Comparison of ENCODE assay signal across 2 cellular contexts in genomic region chrX:19270727-19271126, GRCh38.
TF ChIP-seq lines count a peak whose summit lies in the region.

No MANE protein-coding gene starts in this region.

TF ChIP-seq in HepG2, 621 proteins besides CTCF, POLR2A, EP300 and RAD21 (continued from another document):
- TF ChIP-seq TFAP4 (IDR thresholded peaks at IDR 0.05; ENCODE audit: borderline replicate concordance, low read depth) = no peak
- TF ChIP-seq IRF2 (CRISPR knock-in tag; IDR thresholded peaks at IDR 0.05) = no peak
- no peak for TF ChIP-seq ZNF564 (CRISPR knock-in tag; IDR thresholded peaks at IDR 0.05)
- no peak for TF ChIP-seq AHDC1 (CRISPR knock-in tag; IDR thresholded peaks at IDR 0.05; ENCODE audit: borderline replicate concordance)
- no peak for TF ChIP-seq TRIM22 (IDR thresholded peaks at IDR 0.05)
- TF ChIP-seq RARA (CRISPR knock-in tag; IDR thresholded peaks at IDR 0.05) = no peak
- peak; percentile 45 to 72 for TF ChIP-seq MAFK (conservative IDR thresholded peaks at IDR 0.05 in 1 of 2, IDR thresholded peaks at IDR 0.05 in 1 of 2; ENCODE audit: low read length in 2 of 2)
- peak; percentile 62; the same call in 1 of the 2 replicates for TF ChIP-seq MAFF (IDR thresholded peaks at IDR 0.05; ENCODE audit: low read depth, low read length)
- no peak for TF ChIP-seq ZNF782 (CRISPR knock-in tag; IDR thresholded peaks at IDR 0.05; ENCODE audit: borderline replicate concordance)
- no peak for TF ChIP-seq TEAD2 (CRISPR knock-in tag; IDR thresholded peaks at IDR 0.05)

TF ChIP-seq in K562, 482 proteins besides CTCF, POLR2A, EP300 and RAD21 (continued from another document):
- TF ChIP-seq SETDB1 (IDR thresholded peaks at IDR 0.05; ENCODE audit: low read length) = no peak
- peak; percentile 56 for TF ChIP-seq ZNF316 (IDR thresholded peaks at IDR 0.05)
- TF ChIP-seq NCOA2 (IDR thresholded peaks at IDR 0.05; ENCODE audit: partially characterized antibody in 2 of 2) = no peak
- no peak for TF ChIP-seq FOXJ2 (tag; IDR thresholded peaks at IDR 0.05)
- no peak for TF ChIP-seq ZNF174 (CRISPR knock-in tag; IDR thresholded peaks at IDR 0.05)
- TF ChIP-seq NR2F6 (CRISPR knock-in tag; IDR thresholded peaks at IDR 0.05) = no peak
- TF ChIP-seq MLX (CRISPR knock-in tag; conservative IDR thresholded peaks at IDR 0.05) = no peak
